ENCODE assay signal across 15 cellular contexts in genomic region chr11:94924074-94925031, GRCh38. TPM values are rescaled to one million over a fixed set of nuclear protein-coding genes. Genes with fewer than 3 reads are reported as not detected.
A peak's percentile ranks its signal among the peaks of the same experiment; 100 is the strongest.
DNase-seq lines count a peak whose midpoint lies in the region; ATAC-seq and TF ChIP-seq lines count a peak whose summit lies in the region.
"Had no signal": no experiment of that assay in that cellular context is flagged by ENCODE, and none has a peak within 500 bp of the region (broad histone marks: within the 10 kb centered on the region; RNA-seq: fewer than 3 reads in every experiment).

No MANE protein-coding gene starts in this region.

- H3K27ac Mint-ChIP-seq in activated naive CD4-positive, alpha-beta T cell treated with anti-CD3 and anti-CD28 coated beads, Interleukin-2, amount 50 U/mL, for 24 hours, result peak overlapping the region; percentile 74
- peak overlapping the region; percentile 36 for H3K27ac Mint-ChIP-seq in mesothelial cell of epicardium

- in situ Hi-C loops in G401 (cut with HindIII; ENCODE audit: low sequenced_read_pairs), result no loop called here

- H3K27me3 ChIP-seq in AG04450 (ENCODE audit: control insufficient read depth, insufficient read depth, low read length) (no peaks in the 10 kb centered on the region), osteoblast (ENCODE audit: insufficient read depth, low read length) (no peaks in the 10 kb centered on the region)
- H3K27me3 ChIP-seq: colonic mucosa, right lobe of liver, tibial artery had no signal

- ATAC-seq in GM21381 (IDR thresholded peaks at IDR 0.05; ENCODE audit: unreplicated experiment), result no peak
- no peak for ATAC-seq in GM21423 (IDR thresholded peaks at IDR 0.05; ENCODE audit: unreplicated experiment)
- ATAC-seq: right lobe of liver had no signal

- POLR2A ChIA-PET in AG04450 (lab: Yijun Ruan, JAX), result interaction anchor here (0.6 to 1.2 kb wide), 3 partner anchors 11 to 96 kb away, joined by 3 to 4 read pairs (median 3); no protein-coding TSS in a partner anchor

- peaks cover 57% of the 10 kb centered on the region for H3K4me1 Mint-ChIP-seq in activated naive CD4-positive, alpha-beta T cell treated with anti-CD3 and anti-CD28 coated beads, Interleukin-2, amount 50 U/mL, for 24 hours
- peaks cover 32% of the 10 kb centered on the region for H3K4me1 Mint-ChIP-seq in mesothelial cell of epicardium

- H3K27ac ChIP-seq in AG04450 (ENCODE audit: low read depth, low read length) (peak overlapping the region; percentile 47), osteoblast (ENCODE audit: low read depth, low read length) (no peak overlapping the region)
- H3K27ac ChIP-seq: colonic mucosa, right lobe of liver, tibial artery had no signal

- no peak for DNase-seq in AG04450 (ENCODE audit: low read depth, low spot score)
- peak; percentile 21 for DNase-seq in G401 (ENCODE audit: low spot score)
- no peak for DNase-seq in mesothelial cell of epicardium (ENCODE audit: low spot score in 2 of 2, unreplicated experiment in 2 of 2)
- DNase-seq in NCI-H226, result no peak
- no peak for DNase-seq in osteoblast (ENCODE audit: insufficient read length, low spot score, missing footprints)
- DNase-seq: colonic mucosa, mesendoderm, NCI-H187 treated with DMSO at 0.1 percent for 48 hours, right lobe of liver, T-helper 9 cell, tibial artery had no signal

- peak overlapping the region; percentile 54 for H3K4me3 Mint-ChIP-seq in activated naive CD4-positive, alpha-beta T cell treated with anti-CD3 and anti-CD28 coated beads, Interleukin-2, amount 50 U/mL, for 24 hours
- H3K4me3 Mint-ChIP-seq in mesothelial cell of epicardium, result no peak overlapping the region
- H3K4me3 Mint-ChIP-seq: CD14-positive monocyte had no signal

- no peak overlapping the region for H2AFZ ChIP-seq in osteoblast (ENCODE audit: low read length)

- no peak overlapping the region for H3K4me2 ChIP-seq in osteoblast (ENCODE audit: insufficient read depth, low read length)

- no peaks in the 10 kb centered on the region for H3K27me3 Mint-ChIP-seq in activated naive CD4-positive, alpha-beta T cell treated with anti-CD3 and anti-CD28 coated beads, Interleukin-2, amount 50 U/mL, for 24 hours
- no peaks in the 10 kb centered on the region for H3K27me3 Mint-ChIP-seq in mesothelial cell of epicardium (ENCODE audit: low read depth)

- no peak for TF ChIP-seq CTCF in AG04450 (IDR thresholded peaks at IDR 0.05; ENCODE audit: low read depth, low read length)
- no peak for TF ChIP-seq CTCF in mesothelial cell of epicardium (IDR thresholded peaks at IDR 0.05; ENCODE audit: unreplicated experiment)
- TF ChIP-seq CTCF in osteoblast (IDR thresholded peaks at IDR 0.05; ENCODE audit: extremely low read depth, low read depth, low read length), result no peak

- no peaks in the 10 kb centered on the region for H3K9me3 ChIP-seq in AG04450 (ENCODE audit: control insufficient read depth, insufficient read depth, low read length)
- H3K9me3 ChIP-seq in osteoblast (ENCODE audit: low read depth, low read length), result no peaks in the 10 kb centered on the region
- H3K9me3 ChIP-seq: colonic mucosa, right lobe of liver, tibial artery had no signal

- H3K4me3 ChIP-seq in AG04450 (ENCODE audit: low read depth, low read length) (no peak overlapping the region), osteoblast (ENCODE audit: insufficient read depth, low read length) (no peak overlapping the region)
- H3K4me3 ChIP-seq: colonic mucosa, right lobe of liver, tibial artery had no signal

- H3K79me2 ChIP-seq in osteoblast (ENCODE audit: insufficient read depth, low read length), result no peaks in the 10 kb centered on the region

- H3K9me3 Mint-ChIP-seq in activated naive CD4-positive, alpha-beta T cell treated with anti-CD3 and anti-CD28 coated beads, Interleukin-2, amount 50 U/mL, for 24 hours, result no peaks in the 10 kb centered on the region
- H3K9me3 Mint-ChIP-seq in mesothelial cell of epicardium, result no peaks in the 10 kb centered on the region

- no peaks in the 10 kb centered on the region for H4K20me1 ChIP-seq in osteoblast (ENCODE audit: insufficient read depth, low read length)

- CTCF ChIA-PET in AG04450 (lab: Charles Lee), result interaction anchor here (0.7 to 2.9 kb wide), 2 partner anchors 9 to 27 kb away, joined by 3 to 10 read pairs; no protein-coding TSS in a partner anchor

- H3K36me3 Mint-ChIP-seq in activated naive CD4-positive, alpha-beta T cell treated with anti-CD3 and anti-CD28 coated beads, Interleukin-2, amount 50 U/mL, for 24 hours, result peaks cover 4% of the 10 kb centered on the region
- no peaks in the 10 kb centered on the region for H3K36me3 Mint-ChIP-seq in mesothelial cell of epicardium
- H3K36me3 Mint-ChIP-seq: CD14-positive monocyte had no signal

- H3K4me1 ChIP-seq in osteoblast (ENCODE audit: insufficient read depth, low read length), result peaks cover 36% of the 10 kb centered on the region
- H3K4me1 ChIP-seq: right lobe of liver had no signal

- no peaks in the 10 kb centered on the region for H3K36me3 ChIP-seq in osteoblast (ENCODE audit: insufficient read depth, low read length)
- H3K36me3 ChIP-seq: colonic mucosa, right lobe of liver, tibial artery had no signal

RNA-seq across cellular contexts. Expression of gene CWC15, which starts 49.0 kb away (rescaled TPM):
- 51.0 and 61.9 TPM in 2 replicates for polyA plus RNA-seq in AG04450 (2011; rRNA removed)
- polyA minus RNA-seq in AG04450 (2011; rRNA and poly(A)+ RNA removed), result 20.0 and 27.2 TPM in 2 replicates
- total RNA-seq in G401 (2014; rRNA removed; shearing (Covaris generic)), result 54.1 and 57.2 TPM in 2 replicates
- total RNA-seq in mesothelial cell of epicardium (64.9 to 71.8 TPM (median 66.9 TPM) in 3 replicates), osteoblast (31.8 and 32.9 TPM in 2 replicates)

RNA-seq across cellular contexts. Expression of gene KDM4D, which starts 49.2 kb away (rescaled TPM):
- polyA plus RNA-seq in AG04450 (2011; rRNA removed), result 0.62 and 0.68 TPM in 2 replicates
- 0.74 and 1.7 TPM in 2 replicates for polyA minus RNA-seq in AG04450 (2011; rRNA and poly(A)+ RNA removed)
- total RNA-seq in G401 (2014; rRNA removed; shearing (Covaris generic)), result 2.7 and 4.9 TPM in 2 replicates
- total RNA-seq in mesothelial cell of epicardium, result 2.0 to 2.6 TPM (median 2.2 TPM) in 3 replicates
- total RNA-seq in osteoblast, result 0.72 and 0.88 TPM in 2 replicates
